Comparison of ENCODE assay signal across 1 cellular context in the genomic region with DNA sequence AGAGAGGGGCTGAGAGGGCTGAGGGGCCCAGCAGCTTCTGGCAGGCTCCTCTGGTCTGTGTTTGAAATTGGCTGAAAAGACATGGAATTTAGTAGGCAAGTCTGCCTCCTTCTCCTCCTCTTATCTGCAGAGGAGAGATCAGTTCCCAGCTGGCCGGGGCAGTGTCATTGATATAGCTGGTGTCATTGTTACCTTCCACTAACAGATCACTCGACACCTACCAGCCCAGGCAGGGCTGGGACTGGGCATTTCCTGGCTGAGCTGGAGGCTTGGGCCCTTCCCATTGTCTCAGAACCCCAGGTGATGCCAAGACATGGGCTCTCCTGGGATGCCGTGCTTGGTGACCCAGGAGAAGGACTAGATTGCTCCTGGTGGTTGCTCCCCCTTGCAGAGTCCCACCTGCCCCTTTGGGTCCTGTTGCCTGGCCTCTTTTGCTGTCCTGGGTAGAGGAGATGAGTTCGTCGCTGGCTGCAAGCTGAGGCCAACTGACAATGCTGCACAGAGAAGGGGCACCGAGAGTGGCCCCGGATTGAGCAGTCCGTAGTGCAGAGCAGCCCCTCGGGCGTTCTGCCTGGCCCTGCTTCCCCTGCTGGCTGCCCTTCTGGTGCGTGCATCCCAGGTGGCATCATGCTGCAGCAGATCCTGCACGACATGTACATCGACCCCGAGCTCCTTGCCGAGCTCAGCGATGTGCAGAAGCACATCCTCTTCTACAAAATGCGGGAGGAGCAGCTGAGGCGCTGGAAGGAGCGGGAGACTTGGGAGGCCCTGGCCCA.
TF ChIP-seq lines count a peak whose summit lies in the region.

Gene SH2D4B (plus strand): TSS at position 198 of the 776 bp plus-strand sequence. CDS start 430 bp downstream, at position 628.

TF ChIP-seq in GM23338, 12 proteins besides CTCF, POLR2A, EP300 and RAD21 (continued from another document):
- TF ChIP-seq, protein P1, sequence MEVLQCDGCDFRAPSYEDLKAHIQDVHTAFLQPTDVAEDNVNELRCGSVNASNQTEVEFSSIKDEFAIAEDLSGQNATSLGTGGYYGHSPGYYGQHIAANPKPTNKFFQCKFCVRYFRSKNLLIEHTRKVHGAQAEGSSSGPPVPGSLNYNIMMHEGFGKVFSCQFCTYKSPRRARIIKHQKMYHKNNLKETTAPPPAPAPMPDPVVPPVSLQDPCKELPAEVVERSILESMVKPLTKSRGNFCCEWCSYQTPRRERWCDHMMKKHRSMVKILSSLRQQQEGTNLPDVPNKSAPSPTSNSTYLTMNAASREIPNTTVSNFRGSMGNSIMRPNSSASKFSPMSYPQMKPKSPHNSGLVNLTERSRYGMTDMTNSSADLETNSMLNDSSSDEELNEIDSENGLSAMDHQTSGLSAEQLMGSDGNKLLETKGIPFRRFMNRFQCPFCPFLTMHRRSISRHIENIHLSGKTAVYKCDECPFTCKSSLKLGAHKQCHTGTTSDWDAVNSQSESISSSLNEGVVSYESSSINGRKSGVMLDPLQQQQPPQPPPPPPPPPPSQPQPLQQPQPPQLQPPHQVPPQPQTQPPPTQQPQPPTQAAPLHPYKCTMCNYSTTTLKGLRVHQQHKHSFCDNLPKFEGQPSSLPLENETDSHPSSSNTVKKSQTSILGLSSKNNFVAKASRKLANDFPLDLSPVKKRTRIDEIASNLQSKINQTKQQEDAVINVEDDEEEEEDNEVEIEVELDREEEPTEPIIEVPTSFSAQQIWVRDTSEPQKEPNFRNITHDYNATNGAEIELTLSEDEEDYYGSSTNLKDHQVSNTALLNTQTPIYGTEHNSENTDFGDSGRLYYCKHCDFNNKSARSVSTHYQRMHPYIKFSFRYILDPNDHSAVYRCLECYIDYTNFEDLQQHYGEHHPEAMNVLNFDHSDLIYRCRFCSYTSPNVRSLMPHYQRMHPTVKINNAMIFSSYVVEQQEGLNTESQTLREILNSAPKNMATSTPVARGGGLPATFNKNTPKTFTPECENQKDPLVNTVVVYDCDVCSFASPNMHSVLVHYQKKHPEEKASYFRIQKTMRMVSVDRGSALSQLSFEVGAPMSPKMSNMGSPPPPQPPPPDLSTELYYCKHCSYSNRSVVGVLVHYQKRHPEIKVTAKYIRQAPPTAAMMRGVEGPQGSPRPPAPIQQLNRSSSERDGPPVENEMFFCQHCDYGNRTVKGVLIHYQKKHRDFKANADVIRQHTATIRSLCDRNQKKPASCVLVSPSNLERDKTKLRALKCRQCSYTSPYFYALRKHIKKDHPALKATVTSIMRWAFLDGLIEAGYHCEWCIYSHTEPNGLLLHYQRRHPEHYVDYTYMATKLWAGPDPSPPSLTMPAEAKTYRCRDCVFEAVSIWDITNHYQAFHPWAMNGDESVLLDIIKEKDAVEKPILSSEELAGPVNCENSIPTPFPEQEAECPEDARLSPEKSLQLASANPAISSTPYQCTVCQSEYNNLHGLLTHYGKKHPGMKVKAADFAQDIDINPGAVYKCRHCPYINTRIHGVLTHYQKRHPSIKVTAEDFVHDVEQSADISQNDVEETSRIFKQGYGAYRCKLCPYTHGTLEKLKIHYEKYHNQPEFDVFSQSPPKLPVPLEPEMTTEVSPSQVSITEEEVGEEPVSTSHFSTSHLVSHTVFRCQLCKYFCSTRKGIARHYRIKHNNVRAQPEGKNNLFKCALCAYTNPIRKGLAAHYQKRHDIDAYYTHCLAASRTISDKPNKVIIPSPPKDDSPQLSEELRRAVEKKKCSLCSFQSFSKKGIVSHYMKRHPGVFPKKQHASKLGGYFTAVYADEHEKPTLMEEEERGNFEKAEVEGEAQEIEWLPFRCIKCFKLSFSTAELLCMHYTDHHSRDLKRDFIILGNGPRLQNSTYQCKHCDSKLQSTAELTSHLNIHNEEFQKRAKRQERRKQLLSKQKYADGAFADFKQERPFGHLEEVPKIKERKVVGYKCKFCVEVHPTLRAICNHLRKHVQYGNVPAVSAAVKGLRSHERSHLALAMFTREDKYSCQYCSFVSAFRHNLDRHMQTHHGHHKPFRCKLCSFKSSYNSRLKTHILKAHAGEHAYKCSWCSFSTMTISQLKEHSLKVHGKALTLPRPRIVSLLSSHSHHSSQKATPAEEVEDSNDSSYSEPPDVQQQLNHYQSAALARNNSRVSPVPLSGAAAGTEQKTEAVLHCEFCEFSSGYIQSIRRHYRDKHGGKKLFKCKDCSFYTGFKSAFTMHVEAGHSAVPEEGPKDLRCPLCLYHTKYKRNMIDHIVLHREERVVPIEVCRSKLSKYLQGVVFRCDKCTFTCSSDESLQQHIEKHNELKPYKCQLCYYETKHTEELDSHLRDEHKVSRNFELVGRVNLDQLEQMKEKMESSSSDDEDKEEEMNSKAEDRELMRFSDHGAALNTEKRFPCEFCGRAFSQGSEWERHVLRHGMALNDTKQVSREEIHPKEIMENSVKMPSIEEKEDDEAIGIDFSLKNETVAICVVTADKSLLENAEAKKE (CRISPR knock-in tag; IDR thresholded peaks at IDR 0.05) = no peak
- no peak for TF ChIP-seq ZNF114 (CRISPR knock-in tag; IDR thresholded peaks at IDR 0.05)
